ENCODE assay signal across 8 cellular contexts in the genomic region with DNA sequence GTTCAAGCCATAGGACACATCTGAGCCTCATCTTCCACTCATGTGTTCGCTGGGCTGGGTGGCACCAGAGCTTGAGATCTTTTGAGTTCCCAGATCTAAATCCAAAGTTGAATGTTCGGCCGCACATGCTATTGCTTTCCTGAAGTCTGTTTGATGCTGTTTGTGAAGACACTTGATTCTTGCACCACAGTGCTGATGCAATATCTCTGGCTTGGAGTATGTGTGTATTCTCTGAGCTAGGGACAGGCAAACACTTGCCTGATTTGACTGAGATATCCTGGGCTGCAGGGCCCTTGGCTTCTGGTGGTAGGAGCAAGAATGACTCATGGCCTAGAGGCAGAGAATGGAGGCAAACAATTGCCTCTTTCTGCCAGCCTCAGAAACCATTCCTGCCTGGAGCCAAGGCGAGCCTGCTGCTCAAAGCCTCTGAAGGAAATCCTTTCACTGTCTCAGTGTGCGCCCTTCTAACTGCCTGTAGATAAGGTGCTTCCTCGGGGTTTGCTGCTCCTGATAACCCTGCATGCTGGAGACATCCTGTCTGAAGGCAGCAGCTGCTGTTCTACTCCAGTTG.
DNase-seq lines count a peak whose midpoint lies in the region; ATAC-seq and TF ChIP-seq lines count a peak whose summit lies in the region.

No MANE protein-coding gene starts in this region.

- H3K27me3 Mint-ChIP-seq in endothelial cell (ENCODE audit: unreplicated experiment) = peaks cover 4% of the 10 kb centered on the region

- WGBS in spleen, 5 donors = 70 to 86% (median 74%) methylated on average over 6 of the region's 6 CpGs

- peak overlapping the region; percentile 49 for H3K27ac Mint-ChIP-seq in endothelial cell (ENCODE audit: unreplicated experiment)

- no peaks in the 10 kb centered on the region for H3K9me3 Mint-ChIP-seq in endothelial cell (ENCODE audit: unreplicated experiment)

- H3K27me3 ChIP-seq in spleen (replicated peaks in 1 of 7) = no peaks in the 10 kb centered on the region
- no peaks in the 10 kb centered on the region for H3K27me3 ChIP-seq in effector memory CD4-positive, alpha-beta T cell (replicated peaks; ENCODE audit: control insufficient read depth, insufficient read depth, low read length, poor library complexity, severe bottlenecking)

- H3K4me3 ChIP-seq in mucosa of descending colon = no peak overlapping the region
- H3K4me3 ChIP-seq in spleen = no peak overlapping the region
- H3K4me3 ChIP-seq in effector memory CD4-positive, alpha-beta T cell (ENCODE audit: insufficient read depth, low read depth, low read length, poor library complexity, severe bottlenecking) = no peak overlapping the region

- intact Hi-C loops in mucosa of descending colon (cut with DNase I, micrococcal nuclease) (no loop called here), spleen (cut with DNase I; ENCODE audit: low total_unique reads) (no loop called here)

- H3K9me3 ChIP-seq in mucosa of descending colon (no peaks in the 10 kb centered on the region), spleen (no peaks in the 10 kb centered on the region)
- H3K9me3 ChIP-seq in effector memory CD4-positive, alpha-beta T cell (ENCODE audit: control insufficient read depth, low read length) = no peaks in the 10 kb centered on the region

- DNase-seq in AG08395 (ENCODE audit: low spot score) (peak; percentile 83), MV-4-11 (lab: John Stamatoyannopoulos, UW) (peak; percentile 89), endothelial cell (ENCODE audit: low spot score) (peak; percentile 39), mucosa of descending colon (no peak), spleen (no peak)
- no peak for DNase-seq in effector memory CD4-positive, alpha-beta T cell

- no peak for TF ChIP-seq CTCF in endothelial cell (IDR thresholded peaks at IDR 0.05; ENCODE audit: unreplicated experiment)
- TF ChIP-seq CTCF in mucosa of descending colon (IDR thresholded peaks at IDR 0.05) = no peak
- no peak for TF ChIP-seq CTCF in spleen (IDR thresholded peaks at IDR 0.05 in 8 of 11, conservative IDR thresholded peaks at IDR 0.05 in 3 of 11)

- peaks cover 22% of the 10 kb centered on the region for H3K4me1 Mint-ChIP-seq in endothelial cell (ENCODE audit: unreplicated experiment)

- no peak overlapping the region for H3K27ac ChIP-seq in spleen
- no peak overlapping the region for H3K27ac ChIP-seq in effector memory CD4-positive, alpha-beta T cell (ENCODE audit: insufficient read depth, low read length, poor library complexity, severe bottlenecking)

- H3K4me3 Mint-ChIP-seq in endothelial cell (ENCODE audit: unreplicated experiment) = no peak overlapping the region

- H3K36me3 Mint-ChIP-seq in endothelial cell (ENCODE audit: low read depth, unreplicated experiment) = no peaks in the 10 kb centered on the region

- H3K4me1 ChIP-seq in mucosa of descending colon (ENCODE audit: low read depth) = peaks cover 22% of the 10 kb centered on the region
- H3K4me1 ChIP-seq in spleen = peaks cover 0 to 6% (median 0%) of the 10 kb centered on the region in 6 donors
- no peaks in the 10 kb centered on the region for H3K4me1 ChIP-seq in effector memory CD4-positive, alpha-beta T cell (ENCODE audit: control insufficient read depth, insufficient read depth, low read length, poor library complexity, severe bottlenecking)

- H3K36me3 ChIP-seq in mucosa of descending colon (ENCODE audit: low read depth) (no peaks in the 10 kb centered on the region), spleen (peaks cover 0 to 58% (median 6%) of the 10 kb centered on the region in 6 donors)
- H3K36me3 ChIP-seq in effector memory CD4-positive, alpha-beta T cell (ENCODE audit: control insufficient read depth, insufficient read depth, low read length) = no peaks in the 10 kb centered on the region

- ATAC-seq in mucosa of descending colon (peak; percentile 2), HG03045 (IDR thresholded peaks at IDR 0.05; ENCODE audit: unreplicated experiment) (no peak), HG03378 (IDR thresholded peaks at IDR 0.05; ENCODE audit: unreplicated experiment) (no peak)

- TF ChIP-seq POLR2A in spleen (IDR thresholded peaks at IDR 0.05) = no peak

Comparison
In these comparisons a context has a peak if more than half of its experiments do, and no peak if none do; other contexts are left out.
1. DNase-seq: peak in AG08395 (single experiment), MV-4-11 (single experiment) and endothelial cell (single experiment); none in mucosa of descending colon (0 of 3), spleen (single experiment) and effector memory CD4-positive, alpha-beta T cell (0 of 3).